In the genomic region with DNA sequence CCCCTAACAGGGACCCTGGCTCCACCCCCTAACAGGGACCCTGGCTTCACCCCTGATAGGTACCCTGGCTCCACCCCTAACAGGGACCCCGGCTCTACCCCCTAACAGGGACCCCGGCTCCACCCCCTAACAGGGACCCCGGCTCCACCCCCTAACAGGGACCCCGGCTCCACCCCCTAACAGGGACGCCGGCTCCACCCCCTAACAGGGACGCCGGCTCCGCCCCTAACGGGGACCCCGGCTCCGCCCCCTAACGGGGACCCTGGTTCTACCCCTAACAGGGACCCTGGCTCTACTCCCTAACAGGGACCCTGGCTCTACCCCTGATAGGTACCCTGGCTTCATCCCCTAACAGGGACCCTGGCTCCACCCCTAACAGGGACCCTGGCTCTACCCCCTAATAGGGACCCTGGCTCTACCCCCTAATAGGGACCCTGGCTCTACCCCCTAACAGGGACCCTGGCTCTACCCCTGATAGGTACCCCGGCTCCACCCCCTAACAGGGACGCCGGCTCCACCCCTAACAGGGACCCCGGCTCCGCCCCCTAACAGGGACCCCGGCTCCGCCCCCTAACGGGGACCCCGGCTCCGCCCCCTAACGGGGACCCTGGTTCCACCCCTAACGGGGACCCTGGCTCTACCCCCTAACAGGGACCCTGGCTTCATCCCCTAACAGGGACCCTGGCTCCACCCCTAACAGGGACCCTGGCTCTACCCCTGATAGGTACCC, we compare ENCODE assay signal across 7 cellular contexts. TPM values are rescaled to one million over a fixed set of nuclear protein-coding genes. Genes with fewer than 3 reads are reported as not detected.
DNase-seq lines count a peak whose midpoint lies in the region; ATAC-seq and TF ChIP-seq lines count a peak whose summit lies in the region.
"Not testable (repeated sequence)": the region's sequence is repeated elsewhere in the genome, so short reads cannot be mapped to it uniquely, and the experiment has no call there.

No MANE protein-coding gene starts in this region.

- H4K20me1 ChIP-seq in DOHH2 (ENCODE audit: control insufficient read depth, insufficient read depth, low read depth, low read length); OCI-LY3 (ENCODE audit: insufficient read depth, low read length): not testable (repeated sequence)

- not testable (repeated sequence) for H3K27ac Mint-ChIP-seq in activated naive CD8-positive, alpha-beta T cell treated with anti-CD3 and anti-CD28 coated beads for 36 hours
- H3K27ac Mint-ChIP-seq in stimulated activated memory B cell treated with anti-CD40 and anti-IgM and Interleukin-4, amounts not matched to agents 10 μg/mL and 1 μg/mL and 100 μg/mL, for 72 hours: peak overlapping the region; percentile 85

- not testable (repeated sequence) for H3K27me3 ChIP-seq in DOHH2 (ENCODE audit: control insufficient read depth, low read length); esophagus squamous epithelium; neutrophil; transverse colon
- H3K27me3 ChIP-seq in OCI-LY3 (ENCODE audit: low read depth, low read length): peaks cover 31% of the 10 kb centered on the region

- not testable (repeated sequence) for H3K9me3 Mint-ChIP-seq in activated naive CD8-positive, alpha-beta T cell treated with anti-CD3 and anti-CD28 coated beads for 36 hours; stimulated activated memory B cell treated with anti-CD40 and anti-IgM and Interleukin-4, amounts not matched to agents 10 μg/mL and 1 μg/mL and 100 μg/mL, for 72 hours

- not testable (repeated sequence) for H3K27me3 Mint-ChIP-seq in activated naive CD8-positive, alpha-beta T cell treated with anti-CD3 and anti-CD28 coated beads for 36 hours; stimulated activated memory B cell treated with anti-CD40 and anti-IgM and Interleukin-4, amounts not matched to agents 10 μg/mL and 1 μg/mL and 100 μg/mL, for 72 hours

- not testable (repeated sequence) for H3K4me3 Mint-ChIP-seq in activated naive CD8-positive, alpha-beta T cell treated with anti-CD3 and anti-CD28 coated beads for 36 hours; stimulated activated memory B cell treated with anti-CD40 and anti-IgM and Interleukin-4, amounts not matched to agents 10 μg/mL and 1 μg/mL and 100 μg/mL, for 72 hours

- DNase-seq in activated naive CD8-positive, alpha-beta T cell treated with anti-CD3 and anti-CD28 coated beads for 36 hours: peak; percentile 4
- DNase-seq in esophagus squamous epithelium (lab: John Stamatoyannopoulos, UW); transverse colon: not testable (repeated sequence)

- not testable (repeated sequence) for H3K9me2 ChIP-seq in DOHH2 (replicated peaks; ENCODE audit: control insufficient read depth, low read length)

- not testable (repeated sequence) for H2AFZ ChIP-seq in OCI-LY3 (ENCODE audit: low read depth, low read length)

- not testable (repeated sequence) for H3K4me1 Mint-ChIP-seq in activated naive CD8-positive, alpha-beta T cell treated with anti-CD3 and anti-CD28 coated beads for 36 hours
- H3K4me1 Mint-ChIP-seq in stimulated activated memory B cell treated with anti-CD40 and anti-IgM and Interleukin-4, amounts not matched to agents 10 μg/mL and 1 μg/mL and 100 μg/mL, for 72 hours: peaks cover 34% of the 10 kb centered on the region

- not testable (repeated sequence) for TF ChIP-seq EP300 in transverse colon (IDR thresholded peaks at IDR 0.05; ENCODE audit: low read depth)

- not testable (repeated sequence) for H3K9me3 ChIP-seq in DOHH2 (ENCODE audit: control insufficient read depth, insufficient read depth, low read length); OCI-LY3 (ENCODE audit: insufficient read depth, low read length); esophagus squamous epithelium; neutrophil; transverse colon

- TF ChIP-seq CTCF in DOHH2 (IDR thresholded peaks at IDR 0.05; ENCODE audit: low read depth, low read length, poor library complexity, severe bottlenecking); OCI-LY3 (IDR thresholded peaks at IDR 0.05; ENCODE audit: low read depth, low read length); esophagus squamous epithelium (IDR thresholded peaks at IDR 0.05); neutrophil (IDR thresholded peaks at IDR 0.05); transverse colon (IDR thresholded peaks at IDR 0.05): not testable (repeated sequence)

- H3K36me3 ChIP-seq in DOHH2 (ENCODE audit: control insufficient read depth, low read length) (peaks cover 74% of the 10 kb centered on the region), esophagus squamous epithelium (peaks cover 0 to 47% (median 3%) of the 10 kb centered on the region in 3 donors), neutrophil (peaks cover 82% of the 10 kb centered on the region)
- H3K36me3 ChIP-seq in OCI-LY3 (replicated peaks; ENCODE audit: low read depth, low read length); transverse colon: not testable (repeated sequence)

- intact Hi-C loops in esophagus squamous epithelium (cut with DNase I); transverse colon (cut with DNase I; ENCODE audit: low total_unique reads): not testable (repeated sequence)

- not testable (repeated sequence) for ATAC-seq in stimulated activated memory B cell treated with anti-CD40 and anti-IgM and Interleukin-4, amounts not matched to agents 10 μg/mL and 1 μg/mL and 100 μg/mL, for 72 hours

- in situ Hi-C loops in transverse colon (cut with MboI; ENCODE audit: low pct_ligation_motif_present in 1 of 4, low pct_unique_long_range_greater_than_20kb in 1 of 4, low sequenced_read_pairs in 3 of 4): not testable (repeated sequence)

- not testable (repeated sequence) for H3K79me2 ChIP-seq in DOHH2 (ENCODE audit: control insufficient read depth, low read length); OCI-LY3 (ENCODE audit: low read length)

- peak overlapping the region; percentile 85 for H3K27ac ChIP-seq in DOHH2 (ENCODE audit: low read depth, low read length)
- not testable (repeated sequence) for H3K27ac ChIP-seq in OCI-LY3 (ENCODE audit: low read length)
- peak overlapping the region; percentile 18 to 78 (median 68) for H3K27ac ChIP-seq in esophagus squamous epithelium
- peak overlapping the region; percentile 93 for H3K27ac ChIP-seq in neutrophil
- H3K27ac ChIP-seq in transverse colon: peak overlapping the region; percentile 58 to 59 (median 58)

- H3K4me2 ChIP-seq in DOHH2 (ENCODE audit: low read length) (peak overlapping the region; percentile 89), OCI-LY3 (ENCODE audit: low read length) (peak overlapping the region; percentile 71; the same call in 1 of the 2 replicates)

- H3K9ac ChIP-seq in OCI-LY3 (ENCODE audit: low read length): not testable (repeated sequence)

- peaks cover 31% of the 10 kb centered on the region for H3K4me1 ChIP-seq in DOHH2 (ENCODE audit: control insufficient read depth, low read length)
- H3K4me1 ChIP-seq in OCI-LY3 (ENCODE audit: low read length): peaks cover 26% of the 10 kb centered on the region
- peaks cover 13 to 86% (median 26%) of the 10 kb centered on the region in 3 donors for H3K4me1 ChIP-seq in esophagus squamous epithelium
- H3K4me1 ChIP-seq in neutrophil (ENCODE audit: control insufficient read depth in 1 of 2, insufficient read depth in 1 of 2, low read depth in 1 of 2, low read length in 1 of 2): peaks cover 69 to 74% of the 10 kb centered on the region in 2 experiments
- H3K4me1 ChIP-seq in transverse colon: peaks cover 0 to 29% (median 9%) of the 10 kb centered on the region in 4 donors

- H3K36me3 Mint-ChIP-seq in activated naive CD8-positive, alpha-beta T cell treated with anti-CD3 and anti-CD28 coated beads for 36 hours: not testable (repeated sequence)
- H3K36me3 Mint-ChIP-seq in stimulated activated memory B cell treated with anti-CD40 and anti-IgM and Interleukin-4, amounts not matched to agents 10 μg/mL and 1 μg/mL and 100 μg/mL, for 72 hours: peaks cover 35% of the 10 kb centered on the region

- not testable (repeated sequence) for H3F3A ChIP-seq in DOHH2 (ENCODE audit: control insufficient read depth, insufficient read depth)

- no CpG with 5 or more reads among the region's 25 CpGs for WGBS in esophagus squamous epithelium, 2 donors
- 63% methylated on average over 10 of the region's 25 CpGs; no CpG with 5 or more reads in 1 of the 2 donors for WGBS in transverse colon (ENCODE audit: low coverage in 1 of 2), 2 donors

- TF ChIP-seq POLR2A in esophagus squamous epithelium (IDR thresholded peaks at IDR 0.05); transverse colon (IDR thresholded peaks at IDR 0.05): not testable (repeated sequence)

- not testable (repeated sequence) for H3K4me3 ChIP-seq in DOHH2 (ENCODE audit: low read length); OCI-LY3 (ENCODE audit: low read length); esophagus squamous epithelium; transverse colon
- peak overlapping the region in 1 of 2 experiments; percentile 51 for H3K4me3 ChIP-seq in neutrophil (ENCODE audit: low read depth in 1 of 2, low read length in 1 of 2)

RNA-seq across cellular contexts. Expression of a gene that starts 58.7 kb away (rescaled TPM):
- under 1 TPM; 0.12 to 0.25 TPM for total RNA-seq in activated naive CD8-positive, alpha-beta T cell treated with anti-CD3 and anti-CD28 coated beads for 36 hours
- 10 to 100 TPM in 2 of 4 donors, 1 to 10 TPM in 2; 4.0 to 23.0 (median 13.8) TPM for total RNA-seq in esophagus squamous epithelium
- 10 to 100 TPM in 3 of 4 donors, 1 to 10 TPM in 1; 10.0 to 25.4 (median 16.0) TPM for total RNA-seq in transverse colon
